In genomic region chr2:197839327-197839726, GRCh38 we compare ENCODE assay signal across 13 cellular contexts. TPM values are rescaled to one million over a fixed set of nuclear protein-coding genes. Genes with fewer than 3 reads are reported as not detected.
"Had no signal": no experiment of that assay in that cellular context is flagged by ENCODE, and none has a peak within 500 bp of the region (broad histone marks: within the 10 kb centered on the region; RNA-seq: fewer than 3 reads in every experiment).

No MANE protein-coding gene starts in this region.

- H3K27me3 ChIP-seq: pancreas, stomach had no signal

- H3K36me3 ChIP-seq: pancreas, stomach, thoracic aorta had no signal

- H3K36me3 Mint-ChIP-seq: activated naive CD4-positive, alpha-beta T cell treated with anti-CD3 and anti-CD28 coated beads, Interleukin-2, amount 10 ng/mL, durations not matched to agents 7 days and 5 days had no signal

- H3K9me3 ChIP-seq: pancreas, stomach, thoracic aorta had no signal

- H3K27ac Mint-ChIP-seq: activated T-helper 1 cell treated with anti-CD3 and anti-CD28 coated beads, Interleukin-12 subunit alpha, Interleukin-12 subunit beta, Interleukin-2, Interleukin-4 antibody, amounts not matched to agents 30 ng/mL and 10 ng/mL and 1 ng/mL, durations not matched to agents 14 hours and 24 hours and 36 hours; T-helper 1 cell treated with Interleukin-12 subunit alpha and Interleukin-12 subunit beta and Interleukin-4 antibody, amounts not matched to agents 30 μg/mL and 1 μg/mL, for 36 hours had no signal

- H3K4me1 ChIP-seq: pancreas had no signal

- H3K27me3 Mint-ChIP-seq: activated naive CD4-positive, alpha-beta T cell treated with anti-CD3 and anti-CD28 coated beads, Interleukin-2, amount 10 ng/mL, durations not matched to agents 7 days and 5 days had no signal

- H3K9me3 Mint-ChIP-seq: activated T-helper 1 cell treated with anti-CD3 and anti-CD28 coated beads, Interleukin-12 subunit alpha, Interleukin-12 subunit beta, Interleukin-2, Interleukin-4 antibody, amounts not matched to agents 30 ng/mL and 10 ng/mL and 1 ng/mL, durations not matched to agents 14 hours and 24 hours and 36 hours; T-helper 1 cell treated with Interleukin-12 subunit alpha and Interleukin-12 subunit beta and Interleukin-4 antibody, amounts not matched to agents 30 μg/mL and 1 μg/mL, for 36 hours had no signal

- DNase-seq: activated naive CD4-positive, alpha-beta T cell treated with anti-CD3 and anti-CD28 coated beads, Interleukin-2, amount 10 ng/mL, durations not matched to agents 7 days and 5 days; central memory CD4-positive, alpha-beta T cell; cortex of kidney; effector memory CD4-positive, alpha-beta T cell; pancreas; retina; stimulated activated CD4-positive, alpha-beta T cell treated with anti-CD3 and anti-CD28 coated beads, Interleukin-4, amount 100 ng/mL, for 4 hours; stomach had no signal

- H3K27ac ChIP-seq: pancreas had no signal

- H3K4me3 ChIP-seq: pancreas, stomach had no signal

RNA-seq across cellular contexts. Expression of gene BOLL, which starts 54.2 kb away (rescaled TPM):
- total RNA-seq: activated T-helper 1 cell treated with anti-CD3 and anti-CD28 coated beads, Interleukin-12 subunit alpha, Interleukin-12 subunit beta, Interleukin-2, Interleukin-4 antibody, amounts not matched to agents 30 ng/mL and 10 ng/mL and 1 ng/mL, durations not matched to agents 14 hours and 24 hours and 36 hours; lower leg skin; mesenteric fat pad; pancreas; stomach; thoracic aorta had no signal
